19 cellular contexts compared by ENCODE assay signal in the genomic region with DNA sequence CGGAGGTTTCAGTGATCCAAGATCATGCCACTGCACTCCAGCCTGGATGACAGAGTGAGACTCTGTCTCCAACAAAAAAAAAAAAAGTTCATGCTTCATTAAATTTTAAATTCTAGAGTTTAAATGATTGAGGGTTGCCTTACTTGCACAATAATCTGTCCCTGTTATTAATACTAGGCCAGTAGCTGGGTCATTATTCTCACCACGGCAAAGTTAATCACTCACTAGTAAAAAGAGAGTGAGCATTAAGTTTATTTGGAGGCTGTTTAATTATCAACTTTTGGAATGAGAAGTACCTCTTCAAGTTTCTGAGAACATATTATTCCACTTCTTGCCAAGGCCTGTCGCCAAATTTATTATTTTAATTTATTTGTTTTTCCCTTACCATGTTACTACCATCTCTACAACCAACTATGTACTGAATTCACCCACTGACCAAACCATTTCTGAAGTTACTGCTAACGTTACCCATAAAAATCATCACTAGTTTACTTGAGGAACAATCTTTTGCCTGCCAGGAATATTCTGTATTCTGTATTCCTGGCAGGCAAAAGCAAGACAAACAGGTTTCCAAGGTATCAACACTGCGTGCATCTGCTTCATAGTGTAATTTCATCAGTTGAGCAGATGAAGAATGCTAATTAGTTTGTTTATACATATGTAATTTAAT. TPM values are rescaled to one million over a fixed set of nuclear protein-coding genes. Genes with fewer than 3 reads are reported as not detected.
A peak's percentile ranks its signal among the peaks of the same experiment; 100 is the strongest.
DNase-seq lines count a peak whose midpoint lies in the region; ATAC-seq and TF ChIP-seq lines count a peak whose summit lies in the region.
"Had no signal": no experiment of that assay in that cellular context is flagged by ENCODE, and none has a peak within 500 bp of the region (broad histone marks: within the 10 kb centered on the region; RNA-seq: fewer than 3 reads in every experiment).

No MANE protein-coding gene starts in this region.

- no peaks in the 10 kb centered on the region for H3K36me3 Mint-ChIP-seq in GM23338 (ENCODE audit: low read depth)
- H3K36me3 Mint-ChIP-seq: natural killer cell had no signal

- no peak overlapping the region for H3K4me3 ChIP-seq in prostate gland
- no peak overlapping the region for H3K4me3 ChIP-seq in GM23338
- H3K4me3 ChIP-seq: BLaER1, testis had no signal

- no peak overlapping the region for H3K27ac Mint-ChIP-seq in GM23338
- H3K27ac Mint-ChIP-seq: dendritic cell treated with granulocyte-macrophage colony-stimulating factor and Interleukin-4, amounts not matched to agents 40 ng/mL and 50 ng/mL, for 4 days had no signal

- no peaks in the 10 kb centered on the region for H3K27me3 Mint-ChIP-seq in GM23338 (ENCODE audit: insufficient read depth, low read depth, poor library complexity)
- H3K27me3 Mint-ChIP-seq: dendritic cell treated with granulocyte-macrophage colony-stimulating factor and Interleukin-4, amounts not matched to agents 40 ng/mL and 50 ng/mL, for 4 days had no signal

- DNase-seq in HT-29 (ENCODE audit: low spot score) (peak; percentile 20), glomerular visceral epithelial cell (ENCODE audit: extremely low spot score) (peak; percentile 40), prostate gland (ENCODE audit: low spot score) (peak; percentile 76), NOMO-1 treated with dmso at 0.1 percent for 144 hours (lab: John Stamatoyannopoulos, UW; ENCODE audit: unreplicated experiment) (no peak), NCI-H1092 (lab: John Stamatoyannopoulos, UW) (no peak), GM23338 (ENCODE audit: low spot score) (no peak)
- DNase-seq: natural killer cell; NCI-H1930; NCI-H69; SIG-M5; stimulated activated CD4-positive, alpha-beta T cell treated with anti-CD3 and anti-CD28 coated beads, Interleukin-2, amount 100 ng/mL, for 24 hours; T-helper 2 cell; testis had no signal

- no peaks in the 10 kb centered on the region for H3K9me3 Mint-ChIP-seq in GM23338
- H3K9me3 Mint-ChIP-seq: dendritic cell treated with granulocyte-macrophage colony-stimulating factor and Interleukin-4, amounts not matched to agents 40 ng/mL and 50 ng/mL, for 4 days; natural killer cell had no signal

- no peaks in the 10 kb centered on the region for H3K4me1 Mint-ChIP-seq in GM23338
- H3K4me1 Mint-ChIP-seq: natural killer cell had no signal

- H3K4me2 ChIP-seq in GM23338 = no peak overlapping the region
- H3K4me2 ChIP-seq: BLaER1 had no signal

- TF ChIP-seq CTCF in prostate gland (IDR thresholded peaks at IDR 0.05) (no peak), GM23338 (conservative IDR thresholded peaks at IDR 0.05; ENCODE audit: low read depth in 2 of 2) (no peak)

- H4K20me1 ChIP-seq in GM23338 (replicated peaks; ENCODE audit: insufficient read depth) = no peaks in the 10 kb centered on the region
- H4K20me1 ChIP-seq: BLaER1 had no signal

- H3K9me3 ChIP-seq in prostate gland = no peaks in the 10 kb centered on the region
- H3K9me3 ChIP-seq: testis had no signal

- H3K4me1 ChIP-seq in prostate gland (replicated peaks) (peaks cover 16% of the 10 kb centered on the region), GM23338 (ENCODE audit: insufficient read depth) (no peaks in the 10 kb centered on the region)
- H3K4me1 ChIP-seq: testis had no signal

- no peak for TF ChIP-seq POLR2A in prostate gland (IDR thresholded peaks at IDR 0.05)

- peak; percentile 62 for ATAC-seq in GM18909 (IDR thresholded peaks at IDR 0.05; ENCODE audit: poor library complexity, unreplicated experiment)
- ATAC-seq in GM19023 (IDR thresholded peaks at IDR 0.05; ENCODE audit: unreplicated experiment) = no peak
- ATAC-seq in GM23338 = no peak
- ATAC-seq: activated CD4-positive, CD25-positive, alpha-beta regulatory T cell treated with anti-CD3 and anti-CD28 coated beads, Interleukin-2, amount 50 U/mL, for 24 hours; natural killer cell had no signal

- H3K79me2 ChIP-seq in GM23338 (replicated peaks; ENCODE audit: insufficient read depth) = no peaks in the 10 kb centered on the region

- no peaks in the 10 kb centered on the region for H3K36me3 ChIP-seq in prostate gland
- H3K36me3 ChIP-seq in GM23338 (ENCODE audit: insufficient read depth) = no peaks in the 10 kb centered on the region
- H3K36me3 ChIP-seq: BLaER1 had no signal

- H3K9me2 ChIP-seq in GM23338 (ENCODE audit: insufficient read depth) = no peaks in the 10 kb centered on the region; the same call in 1 of the 2 replicates

- no peak overlapping the region for H2AFZ ChIP-seq in GM23338

- H3K27me3 ChIP-seq in prostate gland (replicated peaks; ENCODE audit: insufficient read depth) (no peaks in the 10 kb centered on the region), GM23338 (ENCODE audit: insufficient read depth) (no peaks in the 10 kb centered on the region)
- H3K27me3 ChIP-seq: BLaER1, testis had no signal

- intact Hi-C loops in prostate gland (cut with DNase I) = loop anchor here (10.0 kb wide), 2 partner anchors 248 to 262 kb away; a partner anchor contains a TSS

- H3K27ac ChIP-seq in prostate gland = peak overlapping the region; percentile 24 to 65
- H3K27ac ChIP-seq in GM23338 (ENCODE audit: low read depth) = no peak overlapping the region
- H3K27ac ChIP-seq: BLaER1, testis had no signal

- no peak overlapping the region for H3K4me3 Mint-ChIP-seq in GM23338
- H3K4me3 Mint-ChIP-seq: dendritic cell treated with granulocyte-macrophage colony-stimulating factor and Interleukin-4, amounts not matched to agents 40 ng/mL and 50 ng/mL, for 4 days; natural killer cell had no signal

- H3F3A ChIP-seq in GM23338 (replicated peaks; ENCODE audit: low read depth) = no peaks in the 10 kb centered on the region

- WGBS in prostate gland = 27% methylated on average over 5 of the region's 5 CpGs

TF ChIP-seq in GM23338, 12 proteins besides CTCF, POLR2A, EP300 and RAD21 (continues in another document):
- TF ChIP-seq, protein P1, sequence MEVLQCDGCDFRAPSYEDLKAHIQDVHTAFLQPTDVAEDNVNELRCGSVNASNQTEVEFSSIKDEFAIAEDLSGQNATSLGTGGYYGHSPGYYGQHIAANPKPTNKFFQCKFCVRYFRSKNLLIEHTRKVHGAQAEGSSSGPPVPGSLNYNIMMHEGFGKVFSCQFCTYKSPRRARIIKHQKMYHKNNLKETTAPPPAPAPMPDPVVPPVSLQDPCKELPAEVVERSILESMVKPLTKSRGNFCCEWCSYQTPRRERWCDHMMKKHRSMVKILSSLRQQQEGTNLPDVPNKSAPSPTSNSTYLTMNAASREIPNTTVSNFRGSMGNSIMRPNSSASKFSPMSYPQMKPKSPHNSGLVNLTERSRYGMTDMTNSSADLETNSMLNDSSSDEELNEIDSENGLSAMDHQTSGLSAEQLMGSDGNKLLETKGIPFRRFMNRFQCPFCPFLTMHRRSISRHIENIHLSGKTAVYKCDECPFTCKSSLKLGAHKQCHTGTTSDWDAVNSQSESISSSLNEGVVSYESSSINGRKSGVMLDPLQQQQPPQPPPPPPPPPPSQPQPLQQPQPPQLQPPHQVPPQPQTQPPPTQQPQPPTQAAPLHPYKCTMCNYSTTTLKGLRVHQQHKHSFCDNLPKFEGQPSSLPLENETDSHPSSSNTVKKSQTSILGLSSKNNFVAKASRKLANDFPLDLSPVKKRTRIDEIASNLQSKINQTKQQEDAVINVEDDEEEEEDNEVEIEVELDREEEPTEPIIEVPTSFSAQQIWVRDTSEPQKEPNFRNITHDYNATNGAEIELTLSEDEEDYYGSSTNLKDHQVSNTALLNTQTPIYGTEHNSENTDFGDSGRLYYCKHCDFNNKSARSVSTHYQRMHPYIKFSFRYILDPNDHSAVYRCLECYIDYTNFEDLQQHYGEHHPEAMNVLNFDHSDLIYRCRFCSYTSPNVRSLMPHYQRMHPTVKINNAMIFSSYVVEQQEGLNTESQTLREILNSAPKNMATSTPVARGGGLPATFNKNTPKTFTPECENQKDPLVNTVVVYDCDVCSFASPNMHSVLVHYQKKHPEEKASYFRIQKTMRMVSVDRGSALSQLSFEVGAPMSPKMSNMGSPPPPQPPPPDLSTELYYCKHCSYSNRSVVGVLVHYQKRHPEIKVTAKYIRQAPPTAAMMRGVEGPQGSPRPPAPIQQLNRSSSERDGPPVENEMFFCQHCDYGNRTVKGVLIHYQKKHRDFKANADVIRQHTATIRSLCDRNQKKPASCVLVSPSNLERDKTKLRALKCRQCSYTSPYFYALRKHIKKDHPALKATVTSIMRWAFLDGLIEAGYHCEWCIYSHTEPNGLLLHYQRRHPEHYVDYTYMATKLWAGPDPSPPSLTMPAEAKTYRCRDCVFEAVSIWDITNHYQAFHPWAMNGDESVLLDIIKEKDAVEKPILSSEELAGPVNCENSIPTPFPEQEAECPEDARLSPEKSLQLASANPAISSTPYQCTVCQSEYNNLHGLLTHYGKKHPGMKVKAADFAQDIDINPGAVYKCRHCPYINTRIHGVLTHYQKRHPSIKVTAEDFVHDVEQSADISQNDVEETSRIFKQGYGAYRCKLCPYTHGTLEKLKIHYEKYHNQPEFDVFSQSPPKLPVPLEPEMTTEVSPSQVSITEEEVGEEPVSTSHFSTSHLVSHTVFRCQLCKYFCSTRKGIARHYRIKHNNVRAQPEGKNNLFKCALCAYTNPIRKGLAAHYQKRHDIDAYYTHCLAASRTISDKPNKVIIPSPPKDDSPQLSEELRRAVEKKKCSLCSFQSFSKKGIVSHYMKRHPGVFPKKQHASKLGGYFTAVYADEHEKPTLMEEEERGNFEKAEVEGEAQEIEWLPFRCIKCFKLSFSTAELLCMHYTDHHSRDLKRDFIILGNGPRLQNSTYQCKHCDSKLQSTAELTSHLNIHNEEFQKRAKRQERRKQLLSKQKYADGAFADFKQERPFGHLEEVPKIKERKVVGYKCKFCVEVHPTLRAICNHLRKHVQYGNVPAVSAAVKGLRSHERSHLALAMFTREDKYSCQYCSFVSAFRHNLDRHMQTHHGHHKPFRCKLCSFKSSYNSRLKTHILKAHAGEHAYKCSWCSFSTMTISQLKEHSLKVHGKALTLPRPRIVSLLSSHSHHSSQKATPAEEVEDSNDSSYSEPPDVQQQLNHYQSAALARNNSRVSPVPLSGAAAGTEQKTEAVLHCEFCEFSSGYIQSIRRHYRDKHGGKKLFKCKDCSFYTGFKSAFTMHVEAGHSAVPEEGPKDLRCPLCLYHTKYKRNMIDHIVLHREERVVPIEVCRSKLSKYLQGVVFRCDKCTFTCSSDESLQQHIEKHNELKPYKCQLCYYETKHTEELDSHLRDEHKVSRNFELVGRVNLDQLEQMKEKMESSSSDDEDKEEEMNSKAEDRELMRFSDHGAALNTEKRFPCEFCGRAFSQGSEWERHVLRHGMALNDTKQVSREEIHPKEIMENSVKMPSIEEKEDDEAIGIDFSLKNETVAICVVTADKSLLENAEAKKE (CRISPR knock-in tag; IDR thresholded peaks at IDR 0.05) = no peak
- TF ChIP-seq EZH2 (IDR thresholded peaks at IDR 0.05; ENCODE audit: low read depth, unreplicated experiment) (no peak), ZNF331 (CRISPR knock-in tag; IDR thresholded peaks at IDR 0.05; ENCODE audit: low read depth) (no peak), EZH2phosphoT487 (IDR thresholded peaks at IDR 0.05; ENCODE audit: unreplicated experiment) (no peak)

RNA-seq across cellular contexts. Expression of a gene that starts 26.5 kb away (rescaled TPM):
- total RNA-seq in HT-29 (2014; rRNA removed; shearing (Covaris generic)) = 0.21 and 0.61 TPM in 2 replicates
- total RNA-seq in prostate gland = 100 to 1,000 TPM in 1 of 2 donors, 10 to 100 TPM in 1; 49.8 to 103 TPM
- not detected in 2 replicates for total RNA-seq in GM23338 (2014; rRNA removed; shearing (Covaris generic))
- not detected in 2 replicates for polyA plus RNA-seq in GM23338 (2016; fragmentation: Nextera tagmentation; extraction: Ambion mirVana)
- total RNA-seq: H1 had no signal
- polyA plus RNA-seq: H1 had no signal

Comparison
In these comparisons a context has a peak if more than half of its experiments do, and no peak if none do; other contexts are left out.
1. DNase-seq: peak in HT-29 (single experiment), glomerular visceral epithelial cell (single experiment) and prostate gland (single experiment); none in NOMO-1 treated with dmso at 0.1 percent for 144 hours (single experiment), NCI-H1092 (single experiment) and GM23338 (single experiment).
2. RNA of a gene that starts 26.5 kb away (total RNA-seq): 49.8 to 103 TPM in prostate gland; 0.21 to 0.61 TPM in HT-29 and not detected in GM23338; every median in the first group is over 10 times any median in the second.